19 cellular contexts compared by ENCODE assay signal in genomic region chr1:29438991-29439390, GRCh38.
A peak's percentile ranks its signal among the peaks of the same experiment; 100 is the strongest.
DNase-seq lines count a peak whose midpoint lies in the region; ATAC-seq and TF ChIP-seq lines count a peak whose summit lies in the region.
"Had no signal": no experiment of that assay in that cellular context is flagged by ENCODE, and none has a peak within 500 bp of the region (broad histone marks: within the 10 kb centered on the region; RNA-seq: fewer than 3 reads in every experiment).

No MANE protein-coding gene starts in this region.

- peak; percentile 12 for DNase-seq in activated CD8-positive, alpha-beta memory T cell treated with anti-CD3 and anti-CD28 coated beads, Interleukin-2, amount 50 U/mL, for 48 hours
- DNase-seq in activated CD8-positive, alpha-beta memory T cell treated with anti-CD3 and anti-CD28 coated beads, Interleukin-2, amount 50 U/mL, for 4 hours = no peak
- DNase-seq in ecto neural progenitor cell (ENCODE audit: low spot score) (peak; percentile 23), mesenteric fat pad (ENCODE audit: low spot score) (peak; percentile 49), GM10248 (ENCODE audit: extremely low spot score) (no peak)
- DNase-seq: CD4-positive, CD25-positive, alpha-beta regulatory T cell; CD8-positive, alpha-beta T cell; DMS 273 treated with DMSO at 0.1 percent for 48 hours; DMS79; EL; GDM1; GOT3 had no signal

- TF ChIP-seq CTCF in HEK293 (tag by site-specific recombination; IDR thresholded peaks at IDR 0.05) = no peak
- no peak for TF ChIP-seq CTCF in GM10248 (IDR thresholded peaks at IDR 0.05; ENCODE audit: control extremely low read depth, extremely low read depth, low read depth, missing control alignments)

- H3K9me3 ChIP-seq in HEK293 (ENCODE audit: control insufficient read depth, insufficient read depth, low read depth, low read length) = no peaks in the 10 kb centered on the region
- H3K9me3 ChIP-seq: BLaER1, HAP-1 had no signal

- ATAC-seq in GM18873 (IDR thresholded peaks at IDR 0.05; ENCODE audit: low FRiP score, unreplicated experiment) (no peak), GM21619 (IDR thresholded peaks at IDR 0.05; ENCODE audit: unreplicated experiment) (no peak)
- ATAC-seq: CD8-positive, alpha-beta T cell had no signal

- POLR2A ChIA-PET in HEK293 (lab: Yijun Ruan, JAX) (no interaction called here), GM10248 (lab: Yijun Ruan, JAX) (no interaction called here)

- H3K27ac ChIP-seq in HEK293 (ENCODE audit: extremely low read depth, low read depth, low read length) = no peak overlapping the region
- H3K27ac ChIP-seq: 22Rv1, BLaER1, C4-2B had no signal

- H3K4me1 ChIP-seq in HEK293 (ENCODE audit: control insufficient read depth, insufficient read depth, low read length) = no peaks in the 10 kb centered on the region
- H3K4me1 ChIP-seq: BLaER1, HAP-1 had no signal

- CTCF ChIA-PET in HEK293 (lab: Yijun Ruan, JAX) (interaction anchor here (0.8 kb wide), 1 partner anchor 93 kb away, joined by 4 read pairs; no protein-coding TSS in a partner anchor), GM10248 (lab: Yijun Ruan, JAX) (interaction anchor here (1.5 kb wide), 1 partner anchor 22 kb away, joined by 3 read pairs; no protein-coding TSS in a partner anchor)

- no peaks in the 10 kb centered on the region for H3K36me3 ChIP-seq in HEK293 (ENCODE audit: control insufficient read depth in 2 of 2, insufficient read depth in 1 of 2, low read length in 2 of 2)
- H3K36me3 ChIP-seq: BLaER1, HAP-1 had no signal

- H3K4me3 ChIP-seq in HEK293 (ENCODE audit: low read depth, low read length) = no peak overlapping the region
- H3K4me3 ChIP-seq: BLaER1, HAP-1 had no signal

TF ChIP-seq in HEK293, 187 proteins besides CTCF, POLR2A, EP300 and RAD21:
- TF ChIP-seq ZBTB17 (tag by site-specific recombination; IDR thresholded peaks at IDR 0.05) (0 out of 2 replicates have a peak, but pooled peaks have one; percentile 64), HOXA7 (CRISPR knock-in tag; IDR thresholded peaks at IDR 0.05; ENCODE audit: borderline replicate concordance) (no peak)

Comparison
In these comparisons a context has a peak if more than half of its experiments do, and no peak if none do; other contexts are left out.
1. DNase-seq: peak in activated CD8-positive, alpha-beta memory T cell treated with anti-CD3 and anti-CD28 coated beads, Interleukin-2, amount 50 U/mL, for 48 hours (single experiment), ecto neural progenitor cell (single experiment) and mesenteric fat pad (single experiment); none in activated CD8-positive, alpha-beta memory T cell treated with anti-CD3 and anti-CD28 coated beads, Interleukin-2, amount 50 U/mL, for 4 hours (single experiment) and GM10248 (single experiment).